1 cellular context compared by ENCODE assay signal in genomic region chr7:150322833-150323681, GRCh38.
A peak's percentile ranks its signal among the peaks of the same experiment; 100 is the strongest.
TF ChIP-seq lines count a peak whose summit lies in the region.

TSS of gene ACTR3C (minus strand) at chr7:150323545. CDS start at chr7:150295296, 28,249 bp downstream.
A gene with protein sequence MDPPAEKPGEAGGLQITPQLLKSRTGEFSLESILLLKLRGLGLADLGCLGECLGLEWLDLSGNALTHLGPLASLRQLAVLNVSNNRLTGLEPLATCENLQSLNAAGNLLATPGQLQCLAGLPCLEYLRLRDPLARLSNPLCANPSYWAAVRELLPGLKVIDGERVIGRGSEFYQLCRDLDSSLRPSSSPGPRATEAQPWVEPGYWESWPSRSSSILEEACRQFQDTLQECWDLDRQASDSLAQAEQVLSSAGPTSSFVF (plus strand): TSS chr7:150323355. CDS start chr7:150336862, 13,507 bp downstream.

TF ChIP-seq in K562, 482 proteins besides CTCF, POLR2A, EP300 and RAD21 (continued from another document and continues in another):
- TF ChIP-seq, protein P1, sequence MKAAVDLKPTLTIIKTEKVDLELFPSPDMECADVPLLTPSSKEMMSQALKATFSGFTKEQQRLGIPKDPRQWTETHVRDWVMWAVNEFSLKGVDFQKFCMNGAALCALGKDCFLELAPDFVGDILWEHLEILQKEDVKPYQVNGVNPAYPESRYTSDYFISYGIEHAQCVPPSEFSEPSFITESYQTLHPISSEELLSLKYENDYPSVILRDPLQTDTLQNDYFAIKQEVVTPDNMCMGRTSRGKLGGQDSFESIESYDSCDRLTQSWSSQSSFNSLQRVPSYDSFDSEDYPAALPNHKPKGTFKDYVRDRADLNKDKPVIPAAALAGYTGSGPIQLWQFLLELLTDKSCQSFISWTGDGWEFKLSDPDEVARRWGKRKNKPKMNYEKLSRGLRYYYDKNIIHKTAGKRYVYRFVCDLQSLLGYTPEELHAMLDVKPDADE (conservative IDR thresholded peaks at IDR 0.05; ENCODE audit: control insufficient read depth, low read depth, low read length) = peak; percentile 60
- TF ChIP-seq SETDB1 (IDR thresholded peaks at IDR 0.05; ENCODE audit: low read length) (no peak), NFYB (IDR thresholded peaks at IDR 0.05; ENCODE audit: extremely low read depth, insufficient read length) (no peak), FOXM1 (IDR thresholded peaks at IDR 0.05; ENCODE audit: low read depth) (peak; percentile 32; the same call in 1 of the 2 replicates), FOXM1 (CRISPR knock-in tag; IDR thresholded peaks at IDR 0.05; ENCODE audit: low read depth) (peak; percentile 78; the same call in 1 of the 2 replicates), ZNF79 (CRISPR knock-in tag; IDR thresholded peaks at IDR 0.05; ENCODE audit: low read depth) (no peak), HMG20B (CRISPR knock-in tag; IDR thresholded peaks at IDR 0.05) (peak; percentile 62; the same call in 1 of the 2 replicates), ZNF764 (CRISPR knock-in tag; IDR thresholded peaks at IDR 0.05; ENCODE audit: low read depth) (peak; percentile 48; the same call in 1 of the 2 replicates), TCFL5 (CRISPR knock-in tag; conservative IDR thresholded peaks at IDR 0.05) (no peak), MCM3 (IDR thresholded peaks at IDR 0.05) (no peak), PBX2 (CRISPR knock-in tag; IDR thresholded peaks at IDR 0.05; ENCODE audit: low read depth) (no peak), PBX2 (tag; conservative IDR thresholded peaks at IDR 0.05; ENCODE audit: low read depth) (no peak), TRIM28 (IDR thresholded peaks at IDR 0.05) (peak; percentile 82; the same call in 1 of the 2 replicates), ZNF57 (CRISPR knock-in tag; IDR thresholded peaks at IDR 0.05) (no peak), FOS (IDR thresholded peaks at IDR 0.05; ENCODE audit: extremely low read depth, insufficient read length) (no peak), PHB (CRISPR knock-in tag; IDR thresholded peaks at IDR 0.05) (peak; percentile 74; the same call in 1 of the 2 replicates), JUND (IDR thresholded peaks at IDR 0.05; ENCODE audit: borderline replicate concordance, low read depth, low read length) (peak; percentile 87), JUND (tag; IDR thresholded peaks at IDR 0.05; ENCODE audit: borderline replicate concordance, low read depth, low read length) (no peak; the same call in 2 of the 3 replicates), BRF2 (IDR thresholded peaks at IDR 0.05; ENCODE audit: borderline replicate concordance, insufficient read depth, insufficient read length) (no peak), USF2 (CRISPR knock-in tag; IDR thresholded peaks at IDR 0.05) (no peak), TBP (optimal IDR thresholded peaks at IDR 0.05; ENCODE audit: low read depth, low read length) (peak; percentile 53), ZFP36 (IDR thresholded peaks at IDR 0.05; ENCODE audit: low read depth, low read length, partially characterized antibody) (no peak), HLTF (IDR thresholded peaks at IDR 0.05) (peak; percentile 75; the same call in 1 of the 2 replicates), PURB (CRISPR knock-in tag; IDR thresholded peaks at IDR 0.05; ENCODE audit: low read depth) (peak; percentile 69; the same call in 1 of the 2 replicates), HNRNPLL (IDR thresholded peaks at IDR 0.05; ENCODE audit: low read depth, low read length, poor library complexity, severe bottlenecking) (peak; percentile 52), ZNF175 (CRISPR knock-in tag; IDR thresholded peaks at IDR 0.05; ENCODE audit: low read depth) (no peak), ZNF76 (CRISPR knock-in tag; IDR thresholded peaks at IDR 0.05; ENCODE audit: borderline replicate concordance) (peak; percentile 94), NFRKB (IDR thresholded peaks at IDR 0.05; ENCODE audit: low read depth) (peak; percentile 98), MEF2A (IDR thresholded peaks at IDR 0.05; ENCODE audit: control insufficient read depth, low read depth, low read length) (no peak), ZBTB7A (IDR thresholded peaks at IDR 0.05; ENCODE audit: borderline replicate concordance, control insufficient read depth, low read depth, low read length) (peak; percentile 97), HDAC2 (IDR thresholded peaks at IDR 0.05) (peak; percentile 88; the same call in 1 of the 2 replicates), DIDO1 (tag; IDR thresholded peaks at IDR 0.05; ENCODE audit: low read depth) (peak; percentile 85), HNRNPH1 (optimal IDR thresholded peaks at IDR 0.05; ENCODE audit: low read depth, low read length) (no peak), ZNF121 (CRISPR knock-in tag; conservative IDR thresholded peaks at IDR 0.05) (peak; percentile 55), SOX6 (IDR thresholded peaks at IDR 0.05) (peak; percentile 82), ZBED1 (IDR thresholded peaks at IDR 0.05) (no peak; the same call in 1 of the 2 replicates), ZNF444 (CRISPR knock-in tag; IDR thresholded peaks at IDR 0.05) (peak; percentile 64; the same call in 1 of the 2 replicates), PPARD (CRISPR knock-in tag; IDR thresholded peaks at IDR 0.05) (no peak; the same call in 1 of the 2 replicates), ZNF583 (CRISPR knock-in tag; IDR thresholded peaks at IDR 0.05) (peak; percentile 89; the same call in 1 of the 2 replicates), CHD4 (IDR thresholded peaks at IDR 0.05; ENCODE audit: insufficient read depth, insufficient replicate concordance, low read depth, low read length, poor library complexity, severe bottlenecking) (no peak), SMARCB1 (IDR thresholded peaks at IDR 0.05; ENCODE audit: insufficient read length, low read depth) (peak; percentile 6), PRDM10 (IDR thresholded peaks at IDR 0.05; ENCODE audit: partially characterized antibody) (peak; percentile 99), ZKSCAN1 (IDR thresholded peaks at IDR 0.05; ENCODE audit: low read depth, low read length) (no peak), PML (IDR thresholded peaks at IDR 0.05; ENCODE audit: low read length) (peak; percentile 62), ZKSCAN3 (CRISPR knock-in tag; IDR thresholded peaks at IDR 0.05) (no peak), RNF219 (CRISPR knock-in tag; IDR thresholded peaks at IDR 0.05) (no peak)
- TF ChIP-seq, protein P2, sequence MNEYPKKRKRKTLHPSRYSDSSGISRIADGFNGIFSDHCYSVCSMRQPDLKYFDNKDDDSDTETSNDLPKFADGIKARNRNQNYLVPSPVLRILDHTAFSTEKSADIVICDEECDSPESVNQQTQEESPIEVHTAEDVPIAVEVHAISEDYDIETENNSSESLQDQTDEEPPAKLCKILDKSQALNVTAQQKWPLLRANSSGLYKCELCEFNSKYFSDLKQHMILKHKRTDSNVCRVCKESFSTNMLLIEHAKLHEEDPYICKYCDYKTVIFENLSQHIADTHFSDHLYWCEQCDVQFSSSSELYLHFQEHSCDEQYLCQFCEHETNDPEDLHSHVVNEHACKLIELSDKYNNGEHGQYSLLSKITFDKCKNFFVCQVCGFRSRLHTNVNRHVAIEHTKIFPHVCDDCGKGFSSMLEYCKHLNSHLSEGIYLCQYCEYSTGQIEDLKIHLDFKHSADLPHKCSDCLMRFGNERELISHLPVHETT (CRISPR knock-in tag; conservative IDR thresholded peaks at IDR 0.05 in 1 of 2, IDR thresholded peaks at IDR 0.05 in 1 of 2) = no peak; a peak in 1 of 4 replicates
- TF ChIP-seq, protein P3, sequence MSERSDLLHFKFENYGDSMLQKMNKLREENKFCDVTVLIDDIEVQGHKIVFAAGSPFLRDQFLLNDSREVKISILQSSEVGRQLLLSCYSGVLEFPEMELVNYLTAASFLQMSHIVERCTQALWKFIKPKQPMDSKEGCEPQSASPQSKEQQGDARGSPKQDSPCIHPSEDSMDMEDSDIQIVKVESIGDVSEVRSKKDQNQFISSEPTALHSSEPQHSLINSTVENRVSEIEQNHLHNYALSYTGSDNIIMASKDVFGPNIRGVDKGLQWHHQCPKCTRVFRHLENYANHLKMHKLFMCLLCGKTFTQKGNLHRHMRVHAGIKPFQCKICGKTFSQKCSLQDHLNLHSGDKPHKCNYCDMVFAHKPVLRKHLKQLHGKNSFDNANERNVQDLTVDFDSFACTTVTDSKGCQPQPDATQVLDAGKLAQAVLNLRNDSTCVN (CRISPR knock-in tag; IDR thresholded peaks at IDR 0.05) = 0 out of 2 replicates have a peak, but pooled peaks have one; percentile 66
- TF ChIP-seq, protein P4, sequence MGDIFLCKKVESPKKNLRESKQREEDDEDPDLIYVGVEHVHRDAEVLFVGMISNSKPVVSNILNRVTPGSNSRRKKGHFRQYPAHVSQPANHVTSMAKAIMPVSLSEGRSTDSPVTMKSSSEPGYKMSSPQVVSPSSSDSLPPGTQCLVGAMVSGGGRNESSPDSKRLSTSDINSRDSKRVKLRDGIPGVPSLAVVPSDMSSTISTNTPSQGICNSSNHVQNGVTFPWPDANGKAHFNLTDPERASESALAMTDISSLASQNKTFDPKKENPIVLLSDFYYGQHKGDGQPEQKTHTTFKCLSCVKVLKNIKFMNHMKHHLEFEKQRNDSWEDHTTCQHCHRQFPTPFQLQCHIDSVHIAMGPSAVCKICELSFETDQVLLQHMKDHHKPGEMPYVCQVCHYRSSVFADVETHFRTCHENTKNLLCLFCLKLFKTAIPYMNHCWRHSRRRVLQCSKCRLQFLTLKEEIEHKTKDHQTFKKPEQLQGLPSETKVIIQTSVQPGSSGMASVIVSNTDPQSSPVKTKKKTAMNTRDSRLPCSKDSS (IDR thresholded peaks at IDR 0.05; ENCODE audit: low read depth, partially characterized antibody) = no peak
